14 cellular contexts compared by ENCODE assay signal in genomic region chr15:39430389-39430788, GRCh38.
DNase-seq lines count a peak whose midpoint lies in the region; ATAC-seq and TF ChIP-seq lines count a peak whose summit lies in the region.
"Had no signal": no experiment of that assay in that cellular context is flagged by ENCODE, and none has a peak within 500 bp of the region (broad histone marks: within the 10 kb centered on the region; RNA-seq: fewer than 3 reads in every experiment).

No MANE protein-coding gene starts in this region.

- no peak for TF ChIP-seq CTCF in GM23338 (conservative IDR thresholded peaks at IDR 0.05; ENCODE audit: low read depth in 2 of 2)
- no peak for TF ChIP-seq CTCF in brain microvascular endothelial cell (IDR thresholded peaks at IDR 0.05; ENCODE audit: low read depth, low read length, missing control alignments)
- TF ChIP-seq CTCF in neutrophil (IDR thresholded peaks at IDR 0.05) = no peak

- H3K27ac ChIP-seq in GM23338 (ENCODE audit: low read depth) (no peak overlapping the region), brain microvascular endothelial cell (peak overlapping the region; percentile 81), neutrophil (peak overlapping the region; percentile 27), mesendoderm (ENCODE audit: low read depth, low read length) (no peak overlapping the region)
- H3K27ac ChIP-seq: breast epithelium, VCaP had no signal

- no peak overlapping the region for H2BK5ac ChIP-seq in mesendoderm (ENCODE audit: low read length)

- H4K5ac ChIP-seq in mesendoderm (ENCODE audit: low read length) = no peak overlapping the region

- peaks cover 2% of the 10 kb centered on the region for H3K27me3 Mint-ChIP-seq in GM23338 (ENCODE audit: insufficient read depth, low read depth, poor library complexity)

- H3K36me3 ChIP-seq in GM23338 (ENCODE audit: insufficient read depth) (no peaks in the 10 kb centered on the region; the same call in 1 of the 2 replicates), brain microvascular endothelial cell (replicated peaks) (no peaks in the 10 kb centered on the region), neutrophil (no peaks in the 10 kb centered on the region), mesendoderm (ENCODE audit: control insufficient read depth, insufficient read depth, low read length) (no peaks in the 10 kb centered on the region)
- H3K36me3 ChIP-seq: breast epithelium had no signal

- H3K9me2 ChIP-seq in GM23338 (ENCODE audit: insufficient read depth) = peaks cover 22% of the 10 kb centered on the region

- H3K4me1 ChIP-seq in GM23338 (ENCODE audit: insufficient read depth) (peaks cover 17% of the 10 kb centered on the region), neutrophil (ENCODE audit: control insufficient read depth in 1 of 2, insufficient read depth in 1 of 2, low read depth in 1 of 2, low read length in 1 of 2) (peaks cover 63 to 69% of the 10 kb centered on the region in 2 experiments), mesendoderm (ENCODE audit: control insufficient read depth, low read depth, low read length) (no peaks in the 10 kb centered on the region)
- H3K4me1 ChIP-seq: breast epithelium had no signal

- no peaks in the 10 kb centered on the region for H3K9me3 ChIP-seq in neutrophil
- H3K9me3 ChIP-seq: breast epithelium had no signal

- DNase-seq in GM23338 (ENCODE audit: low spot score) (no peak), NCI-H1417 treated with DMSO at 0.1 percent for 48 hours (lab: John Stamatoyannopoulos, UW) (peak; percentile 6), brain microvascular endothelial cell (no peak), SKM-1 treated with dmso at 0.1 percent for 144 hours (lab: John Stamatoyannopoulos, UW; ENCODE audit: unreplicated experiment) (no peak), mesendoderm (no peak)
- no peak for DNase-seq in stimulated activated CD4-positive, alpha-beta T cell treated with anti-CD3 and anti-CD28 coated beads, Interleukin-4, amount 100 ng/mL, for 1 hour
- DNase-seq: activated naive CD4-positive, alpha-beta T cell; effector memory CD8-positive, alpha-beta T cell; NCI-H187 treated with DMSO at 0.1 percent for 48 hours; stimulated activated CD4-positive, alpha-beta T cell treated with anti-CD3 and anti-CD28 coated beads, Interleukin-4, amount 100 ng/mL, for 24 hours had no signal

- no peaks in the 10 kb centered on the region for H3K27me3 ChIP-seq in GM23338 (ENCODE audit: insufficient read depth)
- H3K27me3 ChIP-seq in brain microvascular endothelial cell (replicated peaks) = no peaks in the 10 kb centered on the region
- H3K27me3 ChIP-seq in neutrophil = no peaks in the 10 kb centered on the region
- H3K27me3 ChIP-seq in mesendoderm (ENCODE audit: insufficient read depth, low read length, poor library complexity) = no peaks in the 10 kb centered on the region
- H3K27me3 ChIP-seq: breast epithelium had no signal

- no peak overlapping the region for H3K56ac ChIP-seq in mesendoderm (ENCODE audit: low read length)

- H3K79me1 ChIP-seq in mesendoderm (ENCODE audit: low read length) = no peaks in the 10 kb centered on the region

- H3K23ac ChIP-seq in mesendoderm (ENCODE audit: low read length) = no peak overlapping the region

- ATAC-seq in GM23338 (no peak), GM18861 (IDR thresholded peaks at IDR 0.05; ENCODE audit: unreplicated experiment) (no peak)
- ATAC-seq: effector memory CD8-positive, alpha-beta T cell had no signal

- H3K27ac Mint-ChIP-seq in GM23338 = no peak overlapping the region

- no peaks in the 10 kb centered on the region for H3K79me2 ChIP-seq in GM23338 (replicated peaks; ENCODE audit: insufficient read depth)
- no peaks in the 10 kb centered on the region for H3K79me2 ChIP-seq in mesendoderm (ENCODE audit: control insufficient read depth, insufficient read depth, low read length)

- H3K9me3 Mint-ChIP-seq in GM23338 = no peaks in the 10 kb centered on the region
- H3K9me3 Mint-ChIP-seq: effector memory CD8-positive, alpha-beta T cell had no signal

- H2AK5ac ChIP-seq in mesendoderm (ENCODE audit: low read length) = no peak overlapping the region

- no peak overlapping the region for H2BK15ac ChIP-seq in mesendoderm (replicated peaks; ENCODE audit: low read depth)

- H3K18ac ChIP-seq in mesendoderm (ENCODE audit: low read length) = no peak overlapping the region

- no peak overlapping the region for H3K4me3 Mint-ChIP-seq in GM23338
- H3K4me3 Mint-ChIP-seq: effector memory CD8-positive, alpha-beta T cell had no signal

- no peaks in the 10 kb centered on the region for H4K20me1 ChIP-seq in GM23338 (replicated peaks; ENCODE audit: insufficient read depth)

- no CpG with 5 or more reads among the region's 3 CpGs for WGBS in mesendoderm (ENCODE audit: extremely low coverage, insufficient coverage, low lambda C conversion rate)

- H2AFZ ChIP-seq in GM23338 = peak overlapping the region; percentile 90

- H4K8ac ChIP-seq in mesendoderm (ENCODE audit: low read depth, low read length) = no peak overlapping the region

- H3K4me2 ChIP-seq in GM23338 (no peak overlapping the region), mesendoderm (ENCODE audit: low read length) (no peak overlapping the region)

- H3K36me3 Mint-ChIP-seq in GM23338 (ENCODE audit: low read depth) = no peaks in the 10 kb centered on the region

- H3K4ac ChIP-seq in mesendoderm (ENCODE audit: low read depth, low read length) = no peak overlapping the region

- no peaks in the 10 kb centered on the region for H3F3A ChIP-seq in GM23338 (replicated peaks; ENCODE audit: low read depth)

- H3K4me3 ChIP-seq in GM23338 (no peak overlapping the region), brain microvascular endothelial cell (ENCODE audit: low read depth, low read length) (no peak overlapping the region), neutrophil (ENCODE audit: low read depth in 1 of 2, low read length in 1 of 2) (no peak overlapping the region), mesendoderm (ENCODE audit: low read length) (no peak overlapping the region)
- H3K4me3 ChIP-seq: breast epithelium had no signal

- H3K4me1 Mint-ChIP-seq in GM23338 = peaks cover 20% of the 10 kb centered on the region

- H3K9ac ChIP-seq in mesendoderm (ENCODE audit: low read length) = no peak overlapping the region

- no peak overlapping the region for H2BK120ac ChIP-seq in mesendoderm (ENCODE audit: low read depth, low read length)

- in situ Hi-C loops in brain microvascular endothelial cell (cut with HindIII; ENCODE audit: low pct_ligation_motif_present, low sequenced_read_pairs) = no loop called here

TF ChIP-seq in GM23338, 12 proteins besides CTCF, POLR2A, EP300 and RAD21:
- TF ChIP-seq STAT1 (IDR thresholded peaks at IDR 0.05; ENCODE audit: unreplicated experiment) = no peak
- TF ChIP-seq EZH2phosphoT487 (IDR thresholded peaks at IDR 0.05; ENCODE audit: unreplicated experiment) = no peak
- TF ChIP-seq ETS1 (IDR thresholded peaks at IDR 0.05) = no peak

Comparison
In these comparisons a context has a peak if more than half of its experiments do, and no peak if none do; other contexts are left out.
1. H3K27ac ChIP-seq: peak in brain microvascular endothelial cell (single experiment) and neutrophil (single experiment); none in GM23338 (single experiment) and mesendoderm (single experiment).